15 cellular contexts compared by ENCODE assay signal in genomic region chr4:2399631-2400190, GRCh38.
DNase-seq lines count a peak whose midpoint lies in the region; ATAC-seq and TF ChIP-seq lines count a peak whose summit lies in the region.
"Had no signal": no experiment of that assay in that cellular context is flagged by ENCODE, and none has a peak within 500 bp of the region (broad histone marks: within the 10 kb centered on the region; RNA-seq: fewer than 3 reads in every experiment).

No MANE protein-coding gene starts in this region.

- no peaks in the 10 kb centered on the region for H3K4me1 Mint-ChIP-seq in stimulated activated memory B cell treated with anti-CD40 and anti-IgM and Interleukin-4, amounts not matched to agents 10 μg/mL and 1 μg/mL and 100 μg/mL, for 72 hours

- peak; percentile 38 for DNase-seq in RWPE2 (ENCODE audit: low spot score)
- DNase-seq in cerebellar cortex (ENCODE audit: low spot score), result peak; percentile 87
- peak; percentile 40 for DNase-seq in islet precursor cell
- DNase-seq: Calu3; CD4-positive, alpha-beta memory T cell; COR-L47; DMS53; DMS79 treated with DMSO at 0.1 percent for 48 hours; HFFc6 had no signal

- H3K27me3 Mint-ChIP-seq in stimulated activated memory B cell treated with anti-CD40 and anti-IgM and Interleukin-4, amounts not matched to agents 10 μg/mL and 1 μg/mL and 100 μg/mL, for 72 hours, result peaks cover 61% of the 10 kb centered on the region
- H3K27me3 Mint-ChIP-seq: CD4-positive, alpha-beta memory T cell had no signal

- no peaks in the 10 kb centered on the region for H3K9me3 ChIP-seq in RWPE2 (ENCODE audit: severe bottlenecking)
- H3K9me3 ChIP-seq: HAP-1 had no signal

- no peaks in the 10 kb centered on the region for H3K36me3 Mint-ChIP-seq in stimulated activated memory B cell treated with anti-CD40 and anti-IgM and Interleukin-4, amounts not matched to agents 10 μg/mL and 1 μg/mL and 100 μg/mL, for 72 hours

- no peak overlapping the region for H3K27ac ChIP-seq in RWPE2 (ENCODE audit: poor library complexity, severe bottlenecking)

- H3K4me1 ChIP-seq in RWPE2 (ENCODE audit: insufficient read depth, poor library complexity, severe bottlenecking), result no peaks in the 10 kb centered on the region

- H3K9me3 Mint-ChIP-seq in stimulated activated memory B cell treated with anti-CD40 and anti-IgM and Interleukin-4, amounts not matched to agents 10 μg/mL and 1 μg/mL and 100 μg/mL, for 72 hours, result no peaks in the 10 kb centered on the region
- H3K9me3 Mint-ChIP-seq: GM23338, HFFc6 had no signal

- H3K36me3 ChIP-seq in RWPE2 (ENCODE audit: low read depth), result no peaks in the 10 kb centered on the region
- H3K36me3 ChIP-seq: HAP-1 had no signal

- ATAC-seq in RWPE2 (ENCODE audit: low read depth) (no peak), HG03175 (IDR thresholded peaks at IDR 0.05; ENCODE audit: unreplicated experiment) (no peak), HG02571 (IDR thresholded peaks at IDR 0.05; ENCODE audit: unreplicated experiment) (no peak), GM19328 (IDR thresholded peaks at IDR 0.05; ENCODE audit: unreplicated experiment) (no peak)
- ATAC-seq in stimulated activated memory B cell treated with anti-CD40 and anti-IgM and Interleukin-4, amounts not matched to agents 10 μg/mL and 1 μg/mL and 100 μg/mL, for 72 hours, result peak; percentile 34
- ATAC-seq: GM23338 had no signal

- TF ChIP-seq CTCF in RWPE2 (IDR thresholded peaks at IDR 0.05; ENCODE audit: poor library complexity, severe bottlenecking), result no peak

- H3K4me3 Mint-ChIP-seq in stimulated activated memory B cell treated with anti-CD40 and anti-IgM and Interleukin-4, amounts not matched to agents 10 μg/mL and 1 μg/mL and 100 μg/mL, for 72 hours, result no peak overlapping the region
- H3K4me3 Mint-ChIP-seq: GM23338, HFFc6 had no signal

- no peak overlapping the region for H3K4me3 ChIP-seq in RWPE2 (ENCODE audit: severe bottlenecking)
- H3K4me3 ChIP-seq: GM23338, HAP-1 had no signal

- H3K27ac Mint-ChIP-seq in stimulated activated memory B cell treated with anti-CD40 and anti-IgM and Interleukin-4, amounts not matched to agents 10 μg/mL and 1 μg/mL and 100 μg/mL, for 72 hours, result no peak overlapping the region
- H3K27ac Mint-ChIP-seq: GM23338, HFFc6 had no signal

- no peaks in the 10 kb centered on the region for H3K27me3 ChIP-seq in RWPE2 (ENCODE audit: insufficient read depth, poor library complexity, severe bottlenecking)
